Comparison of ENCODE assay signal across 1 cellular context in the genomic region with DNA sequence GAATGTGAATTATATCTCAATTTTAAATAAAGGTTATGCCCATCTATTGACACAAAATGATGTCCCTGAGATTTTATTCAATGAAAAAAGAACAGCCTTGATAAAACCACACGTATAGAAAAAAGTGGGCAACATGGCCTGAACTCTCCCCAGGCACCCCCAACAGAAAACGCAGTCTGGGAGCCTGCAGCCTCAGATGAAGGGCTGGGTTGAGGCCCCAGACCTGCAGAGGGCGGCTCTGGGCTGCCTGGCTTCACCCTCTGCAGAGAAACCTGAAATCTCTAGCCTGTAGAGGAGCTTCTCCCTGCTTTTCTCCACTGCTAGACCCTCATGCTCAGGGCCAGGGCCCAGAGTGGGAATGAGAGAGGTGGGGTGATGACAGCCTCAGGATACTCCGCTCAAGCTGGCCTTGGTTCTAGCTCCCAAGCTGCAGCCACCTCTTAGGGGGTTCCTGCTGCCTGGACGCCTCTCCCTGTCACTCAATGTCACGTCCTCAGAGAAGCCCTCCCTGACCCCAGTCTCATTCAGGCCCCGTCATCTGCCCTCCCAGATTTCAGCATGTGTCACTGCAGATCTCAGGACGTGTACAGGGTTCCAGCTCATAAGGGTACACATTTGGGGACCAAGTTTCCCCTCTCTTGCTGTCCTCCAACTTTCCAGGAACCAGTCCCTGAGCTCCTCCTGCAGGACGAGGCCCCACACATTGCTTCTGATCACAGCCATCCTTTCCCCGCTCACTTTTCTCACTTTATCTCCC.
A peak's percentile ranks its signal among the peaks of the same experiment; 100 is the strongest.
TF ChIP-seq lines count a peak whose summit lies in the region.

No MANE protein-coding gene starts in this region.

TF ChIP-seq in HepG2, 621 proteins besides CTCF, POLR2A, EP300 and RAD21 (continued from another document and continues in another):
- TF ChIP-seq, protein P1, sequence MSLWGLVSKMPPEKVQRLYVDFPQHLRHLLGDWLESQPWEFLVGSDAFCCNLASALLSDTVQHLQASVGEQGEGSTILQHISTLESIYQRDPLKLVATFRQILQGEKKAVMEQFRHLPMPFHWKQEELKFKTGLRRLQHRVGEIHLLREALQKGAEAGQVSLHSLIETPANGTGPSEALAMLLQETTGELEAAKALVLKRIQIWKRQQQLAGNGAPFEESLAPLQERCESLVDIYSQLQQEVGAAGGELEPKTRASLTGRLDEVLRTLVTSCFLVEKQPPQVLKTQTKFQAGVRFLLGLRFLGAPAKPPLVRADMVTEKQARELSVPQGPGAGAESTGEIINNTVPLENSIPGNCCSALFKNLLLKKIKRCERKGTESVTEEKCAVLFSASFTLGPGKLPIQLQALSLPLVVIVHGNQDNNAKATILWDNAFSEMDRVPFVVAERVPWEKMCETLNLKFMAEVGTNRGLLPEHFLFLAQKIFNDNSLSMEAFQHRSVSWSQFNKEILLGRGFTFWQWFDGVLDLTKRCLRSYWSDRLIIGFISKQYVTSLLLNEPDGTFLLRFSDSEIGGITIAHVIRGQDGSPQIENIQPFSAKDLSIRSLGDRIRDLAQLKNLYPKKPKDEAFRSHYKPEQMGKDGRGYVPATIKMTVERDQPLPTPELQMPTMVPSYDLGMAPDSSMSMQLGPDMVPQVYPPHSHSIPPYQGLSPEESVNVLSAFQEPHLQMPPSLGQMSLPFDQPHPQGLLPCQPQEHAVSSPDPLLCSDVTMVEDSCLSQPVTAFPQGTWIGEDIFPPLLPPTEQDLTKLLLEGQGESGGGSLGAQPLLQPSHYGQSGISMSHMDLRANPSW (CRISPR knock-in tag; IDR thresholded peaks at IDR 0.05; ENCODE audit: borderline replicate concordance): no peak
- TF ChIP-seq ZNF468 (CRISPR knock-in tag; IDR thresholded peaks at IDR 0.05): no peak
- TF ChIP-seq ARNTL (CRISPR knock-in tag; IDR thresholded peaks at IDR 0.05): no peak
- no peak for TF ChIP-seq ZNF331 (CRISPR knock-in tag; IDR thresholded peaks at IDR 0.05)
- no peak for TF ChIP-seq KLF11 (CRISPR knock-in tag; IDR thresholded peaks at IDR 0.05)
- TF ChIP-seq ZNF607 (CRISPR knock-in tag; IDR thresholded peaks at IDR 0.05; ENCODE audit: borderline replicate concordance): no peak
- no peak for TF ChIP-seq CEBPB (IDR thresholded peaks at IDR 0.05; ENCODE audit: borderline replicate concordance, low read depth, low read length)
- TF ChIP-seq ZKSCAN5 (CRISPR knock-in tag; IDR thresholded peaks at IDR 0.05): no peak
- TF ChIP-seq SKI (IDR thresholded peaks at IDR 0.05; ENCODE audit: partially characterized antibody): no peak
- TF ChIP-seq, protein P2, sequence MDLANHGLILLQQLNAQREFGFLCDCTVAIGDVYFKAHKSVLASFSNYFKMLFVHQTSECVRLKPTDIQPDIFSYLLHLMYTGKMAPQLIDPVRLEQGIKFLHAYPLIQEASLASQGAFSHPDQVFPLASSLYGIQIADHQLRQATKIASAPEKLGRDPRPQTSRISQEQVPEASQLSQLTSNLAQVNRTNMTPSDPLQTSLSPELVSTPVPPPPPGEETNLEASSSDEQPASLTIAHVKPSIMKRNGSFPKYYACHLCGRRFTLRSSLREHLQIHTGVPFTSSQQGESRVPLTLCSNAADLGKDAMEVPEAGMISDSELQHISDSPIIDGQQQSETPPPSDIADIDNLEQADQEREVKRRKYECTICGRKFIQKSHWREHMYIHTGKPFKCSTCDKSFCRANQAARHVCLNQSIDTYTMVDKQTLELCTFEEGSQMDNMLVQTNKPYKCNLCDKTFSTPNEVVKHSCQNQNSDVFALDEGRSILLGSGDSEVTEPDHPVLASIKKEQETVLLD (CRISPR knock-in tag; IDR thresholded peaks at IDR 0.05; ENCODE audit: low read depth): no peak
- TF ChIP-seq, protein P3, sequence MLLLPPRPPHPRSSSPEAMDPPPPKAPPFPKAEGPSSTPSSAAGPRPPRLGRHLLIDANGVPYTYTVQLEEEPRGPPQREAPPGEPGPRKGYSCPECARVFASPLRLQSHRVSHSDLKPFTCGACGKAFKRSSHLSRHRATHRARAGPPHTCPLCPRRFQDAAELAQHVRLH (CRISPR knock-in tag; IDR thresholded peaks at IDR 0.05; ENCODE audit: borderline replicate concordance, low read depth): peak; percentile 26; the same call in 1 of the 2 replicates
- TF ChIP-seq HOXA3 (CRISPR knock-in tag; IDR thresholded peaks at IDR 0.05): no peak
- TF ChIP-seq NR2F2 (IDR thresholded peaks at IDR 0.05; ENCODE audit: borderline replicate concordance, low read depth): no peak
- TF ChIP-seq SMAD1 (CRISPR knock-in tag; IDR thresholded peaks at IDR 0.05; ENCODE audit: borderline replicate concordance, low read depth): no peak
- TF ChIP-seq, protein P4, sequence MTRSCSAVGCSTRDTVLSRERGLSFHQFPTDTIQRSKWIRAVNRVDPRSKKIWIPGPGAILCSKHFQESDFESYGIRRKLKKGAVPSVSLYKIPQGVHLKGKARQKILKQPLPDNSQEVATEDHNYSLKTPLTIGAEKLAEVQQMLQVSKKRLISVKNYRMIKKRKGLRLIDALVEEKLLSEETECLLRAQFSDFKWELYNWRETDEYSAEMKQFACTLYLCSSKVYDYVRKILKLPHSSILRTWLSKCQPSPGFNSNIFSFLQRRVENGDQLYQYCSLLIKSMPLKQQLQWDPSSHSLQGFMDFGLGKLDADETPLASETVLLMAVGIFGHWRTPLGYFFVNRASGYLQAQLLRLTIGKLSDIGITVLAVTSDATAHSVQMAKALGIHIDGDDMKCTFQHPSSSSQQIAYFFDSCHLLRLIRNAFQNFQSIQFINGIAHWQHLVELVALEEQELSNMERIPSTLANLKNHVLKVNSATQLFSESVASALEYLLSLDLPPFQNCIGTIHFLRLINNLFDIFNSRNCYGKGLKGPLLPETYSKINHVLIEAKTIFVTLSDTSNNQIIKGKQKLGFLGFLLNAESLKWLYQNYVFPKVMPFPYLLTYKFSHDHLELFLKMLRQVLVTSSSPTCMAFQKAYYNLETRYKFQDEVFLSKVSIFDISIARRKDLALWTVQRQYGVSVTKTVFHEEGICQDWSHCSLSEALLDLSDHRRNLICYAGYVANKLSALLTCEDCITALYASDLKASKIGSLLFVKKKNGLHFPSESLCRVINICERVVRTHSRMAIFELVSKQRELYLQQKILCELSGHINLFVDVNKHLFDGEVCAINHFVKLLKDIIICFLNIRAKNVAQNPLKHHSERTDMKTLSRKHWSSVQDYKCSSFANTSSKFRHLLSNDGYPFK (CRISPR knock-in tag; IDR thresholded peaks at IDR 0.05; ENCODE audit: borderline replicate concordance): no peak
- no peak for TF ChIP-seq ZSCAN31 (CRISPR knock-in tag; IDR thresholded peaks at IDR 0.05; ENCODE audit: low read depth)
- TF ChIP-seq TCF7L2 (IDR thresholded peaks at IDR 0.05; ENCODE audit: low read depth, low read length): no peak
- no peak for TF ChIP-seq CENPT (CRISPR knock-in tag; IDR thresholded peaks at IDR 0.05; ENCODE audit: low read depth)
- no peak; the same call in 1 of the 2 replicates for TF ChIP-seq IRF2 (CRISPR knock-in tag; IDR thresholded peaks at IDR 0.05)
- TF ChIP-seq ZNF678 (CRISPR knock-in tag; IDR thresholded peaks at IDR 0.05): no peak
- TF ChIP-seq, protein P5, sequence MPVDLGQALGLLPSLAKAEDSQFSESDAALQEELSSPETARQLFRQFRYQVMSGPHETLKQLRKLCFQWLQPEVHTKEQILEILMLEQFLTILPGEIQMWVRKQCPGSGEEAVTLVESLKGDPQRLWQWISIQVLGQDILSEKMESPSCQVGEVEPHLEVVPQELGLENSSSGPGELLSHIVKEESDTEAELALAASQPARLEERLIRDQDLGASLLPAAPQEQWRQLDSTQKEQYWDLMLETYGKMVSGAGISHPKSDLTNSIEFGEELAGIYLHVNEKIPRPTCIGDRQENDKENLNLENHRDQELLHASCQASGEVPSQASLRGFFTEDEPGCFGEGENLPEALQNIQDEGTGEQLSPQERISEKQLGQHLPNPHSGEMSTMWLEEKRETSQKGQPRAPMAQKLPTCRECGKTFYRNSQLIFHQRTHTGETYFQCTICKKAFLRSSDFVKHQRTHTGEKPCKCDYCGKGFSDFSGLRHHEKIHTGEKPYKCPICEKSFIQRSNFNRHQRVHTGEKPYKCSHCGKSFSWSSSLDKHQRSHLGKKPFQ (CRISPR knock-in tag; IDR thresholded peaks at IDR 0.05; ENCODE audit: insufficient replicate concordance): peak; percentile 54
- TF ChIP-seq KAT7 (CRISPR knock-in tag; IDR thresholded peaks at IDR 0.05; ENCODE audit: borderline replicate concordance): no peak
- TF ChIP-seq ZNF775 (CRISPR knock-in tag; IDR thresholded peaks at IDR 0.05; ENCODE audit: borderline replicate concordance): no peak
- TF ChIP-seq ATF7 (IDR thresholded peaks at IDR 0.05): no peak
- TF ChIP-seq ATF7 (CRISPR knock-in tag; IDR thresholded peaks at IDR 0.05): no peak
- TF ChIP-seq, protein P6, sequence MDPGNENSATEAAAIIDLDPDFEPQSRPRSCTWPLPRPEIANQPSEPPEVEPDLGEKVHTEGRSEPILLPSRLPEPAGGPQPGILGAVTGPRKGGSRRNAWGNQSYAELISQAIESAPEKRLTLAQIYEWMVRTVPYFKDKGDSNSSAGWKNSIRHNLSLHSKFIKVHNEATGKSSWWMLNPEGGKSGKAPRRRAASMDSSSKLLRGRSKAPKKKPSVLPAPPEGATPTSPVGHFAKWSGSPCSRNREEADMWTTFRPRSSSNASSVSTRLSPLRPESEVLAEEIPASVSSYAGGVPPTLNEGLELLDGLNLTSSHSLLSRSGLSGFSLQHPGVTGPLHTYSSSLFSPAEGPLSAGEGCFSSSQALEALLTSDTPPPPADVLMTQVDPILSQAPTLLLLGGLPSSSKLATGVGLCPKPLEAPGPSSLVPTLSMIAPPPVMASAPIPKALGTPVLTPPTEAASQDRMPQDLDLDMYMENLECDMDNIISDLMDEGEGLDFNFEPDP (CRISPR knock-in tag; conservative IDR thresholded peaks at IDR 0.05): no peak
- TF ChIP-seq ZNF782 (CRISPR knock-in tag; IDR thresholded peaks at IDR 0.05; ENCODE audit: borderline replicate concordance): no peak
- no peak for TF ChIP-seq MTF2 (CRISPR knock-in tag; IDR thresholded peaks at IDR 0.05; ENCODE audit: borderline replicate concordance)
- no peak for TF ChIP-seq PTBP1 (IDR thresholded peaks at IDR 0.05; ENCODE audit: low read depth, low read length, poor library complexity, severe bottlenecking)
- TF ChIP-seq ZNF556 (CRISPR knock-in tag; IDR thresholded peaks at IDR 0.05; ENCODE audit: borderline replicate concordance): no peak
- no peak for TF ChIP-seq HNRNPLL (IDR thresholded peaks at IDR 0.05; ENCODE audit: low read depth, low read length, poor library complexity, severe bottlenecking)
- no peak for TF ChIP-seq ZKSCAN8 (CRISPR knock-in tag; IDR thresholded peaks at IDR 0.05; ENCODE audit: borderline replicate concordance)
- TF ChIP-seq, protein P7, sequence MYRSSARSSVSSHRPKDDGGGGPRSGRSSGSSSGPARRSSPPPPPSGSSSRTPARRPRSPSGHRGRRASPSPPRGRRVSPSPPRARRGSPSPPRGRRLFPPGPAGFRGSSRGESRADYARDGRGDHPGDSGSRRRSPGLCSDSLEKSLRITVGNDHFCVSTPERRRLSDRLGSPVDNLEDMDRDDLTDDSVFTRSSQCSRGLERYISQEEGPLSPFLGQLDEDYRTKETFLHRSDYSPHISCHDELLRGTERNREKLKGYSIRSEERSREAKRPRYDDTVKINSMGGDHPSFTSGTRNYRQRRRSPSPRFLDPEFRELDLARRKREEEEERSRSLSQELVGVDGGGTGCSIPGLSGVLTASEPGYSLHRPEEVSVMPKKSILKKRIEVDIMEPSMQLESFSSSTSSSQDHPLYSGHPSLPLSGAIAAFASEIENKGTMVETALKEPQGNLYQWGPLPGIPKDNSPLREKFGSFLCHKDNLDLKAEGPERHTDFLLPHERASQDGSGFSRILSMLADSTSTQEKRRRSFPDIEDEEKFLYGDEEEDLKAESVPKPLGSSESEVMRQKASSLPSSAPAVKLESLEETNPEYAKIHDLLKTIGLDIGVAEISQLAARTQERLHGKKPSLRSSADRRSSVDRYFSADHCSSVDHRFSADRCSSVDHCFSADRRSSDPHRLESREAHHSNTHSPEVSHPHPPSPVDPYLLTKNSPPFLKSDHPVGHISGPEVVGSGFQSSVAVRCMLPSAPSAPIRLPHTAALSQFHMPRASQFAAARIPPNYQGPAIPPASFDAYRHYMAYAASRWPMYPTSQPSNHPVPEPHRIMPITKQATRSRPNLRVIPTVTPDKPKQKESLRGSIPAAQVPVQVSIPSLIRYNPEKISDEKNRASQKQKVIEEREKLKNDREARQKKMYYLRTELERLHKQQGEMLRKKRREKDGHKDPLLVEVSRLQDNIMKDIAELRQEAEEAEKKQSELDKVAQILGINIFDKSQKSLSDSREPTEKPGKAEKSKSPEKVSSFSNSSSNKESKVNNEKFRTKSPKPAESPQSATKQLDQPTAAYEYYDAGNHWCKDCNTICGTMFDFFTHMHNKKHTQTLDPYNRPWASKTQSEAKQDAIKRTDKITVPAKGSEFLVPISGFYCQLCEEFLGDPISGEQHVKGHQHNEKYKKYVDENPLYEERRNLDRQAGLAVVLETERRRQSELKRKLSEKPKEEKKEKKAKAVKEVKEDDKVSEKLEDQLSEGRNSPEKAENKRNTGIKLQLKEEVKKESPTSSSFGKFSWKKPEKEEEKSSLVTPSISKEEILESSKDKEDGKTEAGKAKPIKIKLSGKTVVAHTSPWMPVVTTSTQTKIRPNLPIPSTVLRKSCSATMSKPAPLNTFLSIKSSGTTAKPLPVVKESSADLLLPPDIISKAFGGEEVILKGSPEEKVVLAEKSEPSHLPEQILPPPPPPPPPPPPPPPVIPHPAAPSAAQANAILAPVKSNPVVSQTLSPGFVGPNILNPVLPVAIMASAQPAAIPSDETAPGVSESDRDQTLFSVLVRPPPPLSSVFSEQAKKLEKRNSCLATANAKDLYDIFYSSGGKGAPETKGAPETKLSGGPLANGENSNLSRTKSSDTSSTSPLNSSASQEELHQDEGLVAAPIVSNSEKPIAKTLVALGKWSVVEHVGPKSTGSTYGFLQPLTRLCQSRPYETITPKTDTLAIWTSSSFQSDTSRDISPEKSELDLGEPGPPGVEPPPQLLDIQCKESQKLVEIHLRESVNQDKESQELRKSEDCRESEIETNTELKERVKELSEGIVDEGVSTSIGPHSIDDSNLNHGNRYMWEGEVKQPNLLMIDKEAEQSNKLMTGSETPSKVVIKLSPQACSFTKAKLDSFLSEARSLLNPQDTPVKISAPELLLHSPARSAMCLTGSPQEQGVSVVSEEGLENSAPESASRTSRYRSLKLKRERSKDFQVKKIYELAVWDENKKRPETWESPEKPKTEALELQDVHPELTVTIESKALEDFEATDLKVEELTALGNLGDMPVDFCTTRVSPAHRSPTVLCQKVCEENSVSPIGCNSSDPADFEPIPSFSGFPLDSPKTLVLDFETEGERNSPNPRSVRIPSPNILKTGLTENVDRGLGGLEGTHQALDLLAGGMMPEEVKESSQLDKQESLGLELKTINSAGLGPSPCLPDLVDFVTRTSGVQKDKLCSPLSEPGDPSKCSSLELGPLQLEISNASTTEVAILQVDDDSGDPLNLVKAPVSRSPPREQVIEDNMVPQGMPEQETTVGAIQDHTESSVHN (CRISPR knock-in tag; IDR thresholded peaks at IDR 0.05): no peak
- no peak for TF ChIP-seq IKZF1 (IDR thresholded peaks at IDR 0.05)
- no peak for TF ChIP-seq ZNF761 (CRISPR knock-in tag; conservative IDR thresholded peaks at IDR 0.05)
- no peak for TF ChIP-seq ZFP62 (CRISPR knock-in tag; IDR thresholded peaks at IDR 0.05)
- peak; percentile 28; the same call in 1 of the 2 replicates for TF ChIP-seq ZFX (CRISPR knock-in tag; IDR thresholded peaks at IDR 0.05; ENCODE audit: low read depth)
- TF ChIP-seq, protein P8, sequence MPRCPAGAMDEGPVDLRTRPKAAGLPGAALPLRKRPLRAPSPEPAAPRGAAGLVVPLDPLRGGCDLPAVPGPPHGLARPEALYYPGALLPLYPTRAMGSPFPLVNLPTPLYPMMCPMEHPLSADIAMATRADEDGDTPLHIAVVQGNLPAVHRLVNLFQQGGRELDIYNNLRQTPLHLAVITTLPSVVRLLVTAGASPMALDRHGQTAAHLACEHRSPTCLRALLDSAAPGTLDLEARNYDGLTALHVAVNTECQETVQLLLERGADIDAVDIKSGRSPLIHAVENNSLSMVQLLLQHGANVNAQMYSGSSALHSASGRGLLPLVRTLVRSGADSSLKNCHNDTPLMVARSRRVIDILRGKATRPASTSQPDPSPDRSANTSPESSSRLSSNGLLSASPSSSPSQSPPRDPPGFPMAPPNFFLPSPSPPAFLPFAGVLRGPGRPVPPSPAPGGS (CRISPR knock-in tag; IDR thresholded peaks at IDR 0.05): no peak
- no peak for TF ChIP-seq ZNF558 (CRISPR knock-in tag; IDR thresholded peaks at IDR 0.05; ENCODE audit: borderline replicate concordance)
